Comparison of ENCODE assay signal across 18 cellular contexts in the genomic region with DNA sequence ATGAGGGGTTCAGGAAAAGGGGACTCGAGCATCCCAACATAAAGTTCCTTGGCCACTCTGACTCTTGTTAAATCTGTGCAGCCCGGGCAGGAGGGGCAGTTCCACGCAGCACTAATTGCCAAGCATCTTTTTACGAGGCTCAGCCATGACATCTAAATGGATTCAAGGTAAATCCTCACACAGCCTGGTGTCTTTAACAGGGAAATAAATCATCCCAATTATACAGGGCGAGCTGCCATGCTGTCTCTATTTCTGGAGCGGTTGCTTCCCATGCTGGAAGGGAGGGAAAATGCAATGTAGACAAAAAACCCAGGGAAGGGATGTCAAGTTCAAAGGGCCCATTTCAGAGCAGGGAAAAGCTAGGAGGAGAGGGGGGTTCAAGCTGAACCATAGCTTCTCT.
DNase-seq lines count a peak whose midpoint lies in the region; ATAC-seq and TF ChIP-seq lines count a peak whose summit lies in the region.
"Had no signal": no experiment of that assay in that cellular context is flagged by ENCODE, and none has a peak within 500 bp of the region (broad histone marks: within the 10 kb centered on the region; RNA-seq: fewer than 3 reads in every experiment).

No MANE protein-coding gene starts in this region.

- peaks cover 0 to 13% of the 10 kb centered on the region in 2 donors for H3K9me3 ChIP-seq in right atrium auricular region
- H3K9me3 ChIP-seq in WERI-Rb-1 (ENCODE audit: severe bottlenecking), result peaks cover 4% of the 10 kb centered on the region
- H3K9me3 ChIP-seq in mesenchymal stem cell (ENCODE audit: control insufficient read depth, low read length), result peaks cover 7% of the 10 kb centered on the region
- no peaks in the 10 kb centered on the region for H3K9me3 ChIP-seq in vagina

- no peak for TF ChIP-seq POLR2A in vagina (IDR thresholded peaks at IDR 0.05)

- peak overlapping the region in 1 of 2 experiments; percentile 5 for H3K4ac ChIP-seq in mesenchymal stem cell (ENCODE audit: low read depth in 1 of 2, low read length in 2 of 2)

- H3K27me3 ChIP-seq in right atrium auricular region, result no peaks in the 10 kb centered on the region
- H3K27me3 ChIP-seq in WERI-Rb-1 (ENCODE audit: insufficient read depth, low read depth, severe bottlenecking), result no peaks in the 10 kb centered on the region
- H3K27me3 ChIP-seq in mesenchymal stem cell (ENCODE audit: control insufficient read depth in 1 of 2, insufficient read depth in 1 of 2, low read length in 2 of 2), result no peaks in the 10 kb centered on the region
- H3K27me3 ChIP-seq in vagina, result no peaks in the 10 kb centered on the region

- no peak overlapping the region for H2BK120ac ChIP-seq in mesenchymal stem cell (ENCODE audit: low read depth, low read length)

- ATAC-seq in GM21576 (IDR thresholded peaks at IDR 0.05; ENCODE audit: unreplicated experiment), result no peak
- ATAC-seq: GM23338 had no signal

- H3K27ac ChIP-seq in right atrium auricular region, result peak overlapping the region; percentile 5 to 85
- H3K27ac ChIP-seq in WERI-Rb-1, result no peak overlapping the region
- H3K27ac ChIP-seq in mesenchymal stem cell (ENCODE audit: low read length, poor library complexity, severe bottlenecking), result no peak overlapping the region
- peak overlapping the region; percentile 13 for H3K27ac ChIP-seq in vagina

- intact Hi-C loops in cardiac septum (cut with DNase I), result no loop called here
- intact Hi-C loops in vagina (cut with DNase I), result no loop called here

- H3K18ac ChIP-seq in mesenchymal stem cell (ENCODE audit: low read depth in 1 of 2, low read length in 2 of 2), result no peak overlapping the region

- WGBS in mesenchymal stem cell, result 60% methylated on average over 6 of the region's 6 CpGs

- no peak overlapping the region for H4K8ac ChIP-seq in mesenchymal stem cell (ENCODE audit: low read length)

- H3K4me1 ChIP-seq in right atrium auricular region, result peaks cover 0 to 57% of the 10 kb centered on the region in 2 donors
- H3K4me1 ChIP-seq in mesenchymal stem cell (ENCODE audit: control insufficient read depth, insufficient read depth, low read depth, low read length), result peaks cover 11% of the 10 kb centered on the region
- peaks cover 53% of the 10 kb centered on the region for H3K4me1 ChIP-seq in vagina

- H2BK15ac ChIP-seq in mesenchymal stem cell (ENCODE audit: low read depth, poor library complexity, severe bottlenecking), result no peak overlapping the region

- peak overlapping the region; percentile 37 for H2AK5ac ChIP-seq in mesenchymal stem cell (ENCODE audit: low read length, severe bottlenecking)

- no peak overlapping the region for H2BK5ac ChIP-seq in mesenchymal stem cell (ENCODE audit: low read depth, low read length, poor library complexity, severe bottlenecking)

- no peak overlapping the region for H3K14ac ChIP-seq in mesenchymal stem cell (ENCODE audit: low read length in 2 of 2)

- DNase-seq in right atrium auricular region (ENCODE audit: low spot score) (no peak), cardiac septum (ENCODE audit: low spot score) (no peak), WERI-Rb-1 (peak; percentile 10), mesenchymal stem cell (no peak), vagina (ENCODE audit: extremely low spot score in 2 of 2) (no peak), foreskin melanocyte (no peak)
- DNase-seq in activated T-cell treated with anti-CD3 and anti-CD28 coated beads, Interleukin-2, amount 50 U/mL, for 48 hours, result no peak
- DNase-seq: COR-L47, Karpas-422, MM.1S, NCI-H1105, NCI-H1694 treated with DMSO at 0.1 percent for 48 hours, NCI-H2107, NCI-H2227 treated with DMSO at 0.1 percent for 48 hours, NCI-H524 treated with DMSO at 0.1 percent for 48 hours, OCI-M1 had no signal

- H2AFZ ChIP-seq in mesenchymal stem cell (ENCODE audit: low read depth, low read length), result no peak overlapping the region
- H2AFZ ChIP-seq: GM23338 had no signal

- TF ChIP-seq CTCF in right atrium auricular region (IDR thresholded peaks at IDR 0.05) (no peak), WERI-Rb-1 (IDR thresholded peaks at IDR 0.05; ENCODE audit: low read depth, low read length) (no peak), vagina (IDR thresholded peaks at IDR 0.05) (no peak)

- H3K36me3 ChIP-seq in right atrium auricular region, result no peaks in the 10 kb centered on the region
- H3K36me3 ChIP-seq in WERI-Rb-1, result no peaks in the 10 kb centered on the region
- H3K36me3 ChIP-seq in mesenchymal stem cell (ENCODE audit: control insufficient read depth in 1 of 2, insufficient read depth in 2 of 2, low read depth in 1 of 2, low read length in 2 of 2), result no peaks in the 10 kb centered on the region
- H3K36me3 ChIP-seq in vagina, result no peaks in the 10 kb centered on the region

- no peak overlapping the region for H3K23ac ChIP-seq in mesenchymal stem cell (ENCODE audit: low read length in 2 of 2)

- no peak overlapping the region for H3K9ac ChIP-seq in mesenchymal stem cell (ENCODE audit: low read length)

- H3K4me2 ChIP-seq in mesenchymal stem cell (ENCODE audit: low read length, poor library complexity, severe bottlenecking), result no peak overlapping the region
- H3K4me2 ChIP-seq: GM23338 had no signal

- H3K4me3 ChIP-seq in right atrium auricular region (no peak overlapping the region), WERI-Rb-1 (ENCODE audit: low read depth, low read length) (no peak overlapping the region), mesenchymal stem cell (ENCODE audit: insufficient read depth in 1 of 2, low read depth in 1 of 2, low read length in 2 of 2) (no peak overlapping the region), vagina (no peak overlapping the region)
- H3K4me3 ChIP-seq: GM23338 had no signal

- peaks cover 6% of the 10 kb centered on the region for H3K79me1 ChIP-seq in mesenchymal stem cell (replicated peaks; ENCODE audit: low read length, poor library complexity, severe bottlenecking)

- no peak overlapping the region for H2BK12ac ChIP-seq in mesenchymal stem cell (ENCODE audit: low read length in 2 of 2)

- no peak overlapping the region for H4K91ac ChIP-seq in mesenchymal stem cell (ENCODE audit: low read length)

Comparison
In these comparisons a context has a peak if more than half of its experiments do, and no peak if none do; other contexts are left out.
1. H3K27ac ChIP-seq: peak in right atrium auricular region (2 of 2) and vagina (single experiment); none in WERI-Rb-1 (single experiment) and mesenchymal stem cell (single experiment).